Comparison of ENCODE assay signal across 8 cellular contexts in the genomic region with DNA sequence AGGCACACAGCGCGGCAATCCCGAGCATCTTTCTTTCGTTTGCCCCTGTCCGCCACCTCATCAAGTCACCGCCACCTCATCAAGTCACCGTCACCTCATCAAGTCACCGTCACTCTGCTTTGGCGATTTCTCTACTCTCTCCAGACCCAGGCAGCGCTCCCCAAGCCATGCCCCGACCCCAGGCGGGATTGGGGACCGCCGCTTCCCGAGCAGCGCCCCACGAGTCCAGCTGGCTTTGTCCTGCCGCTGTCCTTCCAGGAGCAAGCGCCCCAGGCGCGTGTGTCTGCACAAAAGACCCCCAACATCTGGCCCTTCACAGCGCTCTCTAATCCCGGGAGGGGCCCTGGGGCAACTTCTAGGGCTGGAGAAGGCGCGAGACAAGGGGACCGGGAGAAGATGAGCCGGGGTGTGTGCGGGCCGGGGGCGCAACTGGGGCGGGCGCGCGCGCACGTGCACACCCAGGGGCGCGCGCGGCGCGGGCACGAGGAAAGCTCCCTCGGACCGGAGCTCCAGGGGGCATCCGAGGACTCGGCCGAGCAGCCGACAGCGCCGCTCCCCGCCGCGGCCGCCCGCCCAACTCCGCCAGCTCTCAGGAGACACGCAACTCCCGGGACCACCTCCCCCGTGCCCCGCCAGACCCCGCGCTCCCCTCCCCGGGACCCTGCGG. TPM values are rescaled to one million over a fixed set of nuclear protein-coding genes. Genes with fewer than 3 reads are reported as not detected.
DNase-seq lines count a peak whose midpoint lies in the region; ATAC-seq, FAIRE-seq and TF ChIP-seq lines count a peak whose summit lies in the region.

No MANE protein-coding gene starts in this region.

- peak overlapping the region; percentile 78 for H3K9ac ChIP-seq in fibroblast of lung (ENCODE audit: insufficient read depth, low read length)

- H3K4me3 Mint-ChIP-seq in natural killer cell: peak overlapping the region; percentile 90

- peaks cover 11 to 14% of the 10 kb centered on the region in 2 donors for H3K4me1 Mint-ChIP-seq in natural killer cell

- peaks cover 34 to 54% of the 10 kb centered on the region in 2 donors for H3K27me3 Mint-ChIP-seq in natural killer cell (ENCODE audit: low read depth in 2 of 2)

- peak overlapping the region; percentile 94 for H3K4me2 ChIP-seq in fibroblast of lung (ENCODE audit: extremely low read depth, insufficient read depth, low read length)

- no peak for FAIRE-seq in urothelium cell line (lab: Jason Lieb, UNC)

- intact Hi-C loops in natural killer cell (cut with micrococcal nuclease): no loop called here

- peak overlapping the region; percentile 21 for H2AFZ ChIP-seq in fibroblast of lung (ENCODE audit: low read length)

- CTCF ChIA-PET in HEK293 (lab: Yijun Ruan, JAX): interaction anchor here (0.6 to 1.3 kb wide), 6 partner anchors 18 to 341 kb away, joined by 3 to 4 read pairs (median 3); no protein-coding TSS in a partner anchor

- DNase-seq in GM03348 (ENCODE audit: low spot score) (peak; percentile 91), NCI-H1417 (lab: John Stamatoyannopoulos, UW) (peak in 2 of 3 experiments; percentile 91 to 94), activated T-helper 1 cell treated with Interleukin-2 at 50 U/mL for 16 hours (ENCODE audit: low read depth) (peak; percentile 0), fibroblast of lung (ENCODE audit: low read depth in 2 of 2) (peak; percentile 35 to 48), natural killer cell (peak; percentile 20), urothelium cell line (ENCODE audit: low spot score) (peak; percentile 77), NCI-H2081 treated with DMSO at 0.1 percent for 48 hours (lab: John Stamatoyannopoulos, UW) (no peak)

- no peaks in the 10 kb centered on the region for H3K9me3 Mint-ChIP-seq in natural killer cell

- peaks cover 0 to 7% of the 10 kb centered on the region in 2 experiments; a peak in 1 of 3 replicates for H3K36me3 ChIP-seq in HEK293 (ENCODE audit: control insufficient read depth in 2 of 2, insufficient read depth in 1 of 2, low read length in 2 of 2)
- no peaks in the 10 kb centered on the region for H3K36me3 ChIP-seq in fibroblast of lung (ENCODE audit: control insufficient read depth, insufficient read depth, low read length)

- H3K36me3 Mint-ChIP-seq in natural killer cell: no peaks in the 10 kb centered on the region

- POLR2A ChIA-PET in HEK293 (lab: Yijun Ruan, JAX): interaction anchor here (0.9 kb wide), 1 partner anchor 60 kb away, joined by 3 read pairs; no protein-coding TSS in a partner anchor

- peak overlapping the region; percentile 82 for H3K4me3 ChIP-seq in HEK293 (ENCODE audit: low read depth, low read length)
- H3K4me3 ChIP-seq in fibroblast of lung (replicated peaks in 1 of 4; ENCODE audit: control extremely low read depth in 1 of 4, insufficient read depth in 1 of 4, low read depth in 3 of 4, low read length in 4 of 4): peak overlapping the region; percentile 70 to 94 (median 83)

- ATAC-seq in natural killer cell: peak in 2 of 3 donors; percentile 29 to 53

- peaks cover 41% of the 10 kb centered on the region for H3K79me2 ChIP-seq in fibroblast of lung (ENCODE audit: control insufficient read depth, insufficient read depth, low read length)

- H3K27ac Mint-ChIP-seq in natural killer cell: peak overlapping the region in 1 of 2 donors; percentile 83

- no peaks in the 10 kb centered on the region for H3K4me1 ChIP-seq in HEK293 (ENCODE audit: control insufficient read depth, insufficient read depth, low read length)
- peaks cover 14% of the 10 kb centered on the region for H3K4me1 ChIP-seq in fibroblast of lung (ENCODE audit: control insufficient read depth, extremely low read depth, insufficient read depth, low read length)

- no peaks in the 10 kb centered on the region for H3K27me3 ChIP-seq in fibroblast of lung (ENCODE audit: control insufficient read depth, insufficient read depth, low read length)

- no peaks in the 10 kb centered on the region for H4K20me1 ChIP-seq in fibroblast of lung (ENCODE audit: control insufficient read depth, extremely low read depth, insufficient read depth, low read length)

- TF ChIP-seq CTCF in HEK293 (tag by site-specific recombination; IDR thresholded peaks at IDR 0.05) (no peak; the same call in 1 of the 2 replicates), fibroblast of lung (conservative IDR thresholded peaks at IDR 0.05 in 1 of 2, IDR thresholded peaks at IDR 0.05 in 1 of 2; ENCODE audit: low read depth in 1 of 2, low read length in 2 of 2) (no peak), natural killer cell (IDR thresholded peaks at IDR 0.05) (no peak)

- H3K9me3 ChIP-seq in HEK293 (ENCODE audit: control insufficient read depth, insufficient read depth, low read depth, low read length) (no peaks in the 10 kb centered on the region), fibroblast of lung (ENCODE audit: control insufficient read depth, insufficient read depth, low read depth, low read length) (no peaks in the 10 kb centered on the region)

- H3K27ac ChIP-seq in HEK293 (ENCODE audit: extremely low read depth, low read depth, low read length) (peak overlapping the region; percentile 77; the same call in 1 of the 2 replicates), fibroblast of lung (ENCODE audit: insufficient read depth, low read length) (peak overlapping the region; percentile 60)

TF ChIP-seq in HEK293, 187 proteins besides CTCF, POLR2A, EP300 and RAD21 (continues in another document):
- TF ChIP-seq ZNF10 (tag by site-specific recombination; IDR thresholded peaks at IDR 0.05): peak; percentile 36; the same call in 1 of the 2 replicates
- TF ChIP-seq PRDM1 (tag by site-specific recombination; IDR thresholded peaks at IDR 0.05): 0 out of 2 replicates have a peak, but pooled peaks have one; percentile 12
- peak; percentile 53 for TF ChIP-seq ZEB2 (tag by site-specific recombination; IDR thresholded peaks at IDR 0.05)
- TF ChIP-seq ZNF335 (tag by site-specific recombination; conservative IDR thresholded peaks at IDR 0.05): peak; percentile 95
- TF ChIP-seq GLIS1 (tag by site-specific recombination; IDR thresholded peaks at IDR 0.05): peak; percentile 57; the same call in 1 of the 2 replicates
- TF ChIP-seq ZBTB7A (tag by site-specific recombination; IDR thresholded peaks at IDR 0.05; ENCODE audit: low read depth): 0 out of 2 replicates have a peak, but pooled peaks have one; percentile 43
- TF ChIP-seq, protein P1, sequence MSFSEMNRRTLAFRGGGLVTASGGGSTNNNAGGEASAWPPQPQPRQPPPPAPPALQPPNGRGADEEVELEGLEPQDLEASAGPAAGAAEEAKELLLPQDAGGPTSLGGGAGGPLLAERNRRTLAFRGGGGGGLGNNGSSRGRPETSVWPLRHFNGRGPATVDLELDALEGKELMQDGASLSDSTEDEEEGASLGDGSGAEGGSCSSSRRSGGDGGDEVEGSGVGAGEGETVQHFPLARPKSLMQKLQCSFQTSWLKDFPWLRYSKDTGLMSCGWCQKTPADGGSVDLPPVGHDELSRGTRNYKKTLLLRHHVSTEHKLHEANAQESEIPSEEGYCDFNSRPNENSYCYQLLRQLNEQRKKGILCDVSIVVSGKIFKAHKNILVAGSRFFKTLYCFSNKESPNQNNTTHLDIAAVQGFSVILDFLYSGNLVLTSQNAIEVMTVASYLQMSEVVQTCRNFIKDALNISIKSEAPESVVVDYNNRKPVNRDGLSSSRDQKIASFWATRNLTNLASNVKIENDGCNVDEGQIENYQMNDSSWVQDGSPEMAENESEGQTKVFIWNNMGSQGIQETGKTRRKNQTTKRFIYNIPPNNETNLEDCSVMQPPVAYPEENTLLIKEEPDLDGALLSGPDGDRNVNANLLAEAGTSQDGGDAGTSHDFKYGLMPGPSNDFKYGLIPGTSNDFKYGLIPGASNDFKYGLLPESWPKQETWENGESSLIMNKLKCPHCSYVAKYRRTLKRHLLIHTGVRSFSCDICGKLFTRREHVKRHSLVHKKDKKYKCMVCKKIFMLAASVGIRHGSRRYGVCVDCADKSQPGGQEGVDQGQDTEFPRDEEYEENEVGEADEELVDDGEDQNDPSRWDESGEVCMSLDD (tag by site-specific recombination; IDR thresholded peaks at IDR 0.05): peak; percentile 55; the same call in 1 of the 2 replicates
- no peak for TF ChIP-seq ZNF138 (tag by site-specific recombination; IDR thresholded peaks at IDR 0.05; ENCODE audit: borderline replicate concordance)
- TF ChIP-seq, protein P2, sequence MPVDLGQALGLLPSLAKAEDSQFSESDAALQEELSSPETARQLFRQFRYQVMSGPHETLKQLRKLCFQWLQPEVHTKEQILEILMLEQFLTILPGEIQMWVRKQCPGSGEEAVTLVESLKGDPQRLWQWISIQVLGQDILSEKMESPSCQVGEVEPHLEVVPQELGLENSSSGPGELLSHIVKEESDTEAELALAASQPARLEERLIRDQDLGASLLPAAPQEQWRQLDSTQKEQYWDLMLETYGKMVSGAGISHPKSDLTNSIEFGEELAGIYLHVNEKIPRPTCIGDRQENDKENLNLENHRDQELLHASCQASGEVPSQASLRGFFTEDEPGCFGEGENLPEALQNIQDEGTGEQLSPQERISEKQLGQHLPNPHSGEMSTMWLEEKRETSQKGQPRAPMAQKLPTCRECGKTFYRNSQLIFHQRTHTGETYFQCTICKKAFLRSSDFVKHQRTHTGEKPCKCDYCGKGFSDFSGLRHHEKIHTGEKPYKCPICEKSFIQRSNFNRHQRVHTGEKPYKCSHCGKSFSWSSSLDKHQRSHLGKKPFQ (tag by site-specific recombination; IDR thresholded peaks at IDR 0.05): no peak
- peak; percentile 67 for TF ChIP-seq ZNF600 (tag by site-specific recombination; IDR thresholded peaks at IDR 0.05)
- TF ChIP-seq KLF8 (tag by site-specific recombination; IDR thresholded peaks at IDR 0.05): peak; percentile 8; the same call in 1 of the 2 replicates
- TF ChIP-seq ZNF501 (tag by site-specific recombination; IDR thresholded peaks at IDR 0.05): 0 out of 2 replicates have a peak, but pooled peaks have one; percentile 47
- no peak for TF ChIP-seq ZNF133 (tag by site-specific recombination; IDR thresholded peaks at IDR 0.05)

RNA-seq across cellular contexts. Expression of a gene that starts 0.6 kb away (rescaled TPM):
- total RNA-seq in fibroblast of lung: 15.2 and 24.4 TPM in 2 replicates
- polyA plus RNA-seq in fibroblast of lung: 18.3 and 20.0 TPM in 2 replicates
- polyA plus RNA-seq in fibroblast of lung (2012): 10.3 and 11.2 TPM in 2 replicates
- 74.0 and 127 TPM in 2 replicates for polyA minus RNA-seq in fibroblast of lung (ENCODE audit: low replicate concordance)
- 1 to 10 TPM in 1 of 3 donors, under 1 TPM in 2; 0.49 to 1.3 (median 0.50) TPM for total RNA-seq in natural killer cell
